In genomic region chr17:63395075-63395815, GRCh38 we compare ENCODE assay signal across 16 cellular contexts. TPM values are rescaled to one million over a fixed set of nuclear protein-coding genes. Genes with fewer than 3 reads are reported as not detected.
DNase-seq lines count a peak whose midpoint lies in the region; ATAC-seq and TF ChIP-seq lines count a peak whose summit lies in the region.
"Had no signal": no experiment of that assay in that cellular context is flagged by ENCODE, and none has a peak within 500 bp of the region (broad histone marks: within the 10 kb centered on the region; RNA-seq: fewer than 3 reads in every experiment).

No MANE protein-coding gene starts in this region.

- H3K4me3 Mint-ChIP-seq in MCF 10A (ENCODE audit: unreplicated experiment) (no peak overlapping the region), brain (no peak overlapping the region), Caco-2 (ENCODE audit: unreplicated experiment) (no peak overlapping the region)
- H3K4me3 Mint-ChIP-seq: activated T-cell treated with anti-CD3 and anti-CD28 coated beads, Interleukin-2, amount 50 U/mL, for 24 hours; endodermal cell had no signal

- H3K4me1 Mint-ChIP-seq in MCF 10A (ENCODE audit: insufficient read depth, unreplicated experiment) (no peaks in the 10 kb centered on the region), brain (peaks cover 30% of the 10 kb centered on the region), Caco-2 (ENCODE audit: low read depth, unreplicated experiment) (no peaks in the 10 kb centered on the region)
- H3K4me1 Mint-ChIP-seq: endodermal cell had no signal

- no peaks in the 10 kb centered on the region for H3K4me1 ChIP-seq in mammary epithelial cell (ENCODE audit: insufficient read depth, low read length)
- H3K4me1 ChIP-seq in left ventricle myocardium inferior = peaks cover 15% of the 10 kb centered on the region
- peaks cover 0 to 29% (median 10%) of the 10 kb centered on the region in 4 donors for H3K4me1 ChIP-seq in tibial artery
- H3K4me1 ChIP-seq in Caco-2 = no peaks in the 10 kb centered on the region

- no peaks in the 10 kb centered on the region for H3K9me3 ChIP-seq in mammary epithelial cell (replicated peaks; ENCODE audit: insufficient read depth, low read length)
- no peaks in the 10 kb centered on the region for H3K9me3 ChIP-seq in left ventricle myocardium inferior (replicated peaks)
- no peaks in the 10 kb centered on the region for H3K9me3 ChIP-seq in tibial artery
- no peaks in the 10 kb centered on the region for H3K9me3 ChIP-seq in Caco-2
- H3K9me3 ChIP-seq: testis had no signal

- DNase-seq in MCF 10A (ENCODE audit: unreplicated experiment) (peak; percentile 5), mammary epithelial cell (no peak), left ventricle myocardium inferior (no peak), tibial artery (no peak), Caco-2 (no peak), iPS-NIHi11 (ENCODE audit: low spot score) (no peak)
- DNase-seq: activated T-cell treated with anti-CD3 and anti-CD28 coated beads, Interleukin-2, amount 50 U/mL, for 24 hours; endodermal cell; hypothalamus; NCI-H146; NCI-H526; nucleus accumbens; testis had no signal

- TF ChIP-seq CTCF in MCF 10A (IDR thresholded peaks at IDR 0.05; ENCODE audit: unreplicated experiment) = no peak
- no peak for TF ChIP-seq CTCF in mammary epithelial cell (conservative IDR thresholded peaks at IDR 0.05 in 1 of 2, IDR thresholded peaks at IDR 0.05 in 1 of 2; ENCODE audit: extremely low read depth in 1 of 2, insufficient read depth in 1 of 2, low read depth in 1 of 2, low read length in 2 of 2)
- no peak for TF ChIP-seq CTCF in brain (conservative IDR thresholded peaks at IDR 0.05)
- TF ChIP-seq CTCF in left ventricle myocardium inferior (IDR thresholded peaks at IDR 0.05; ENCODE audit: borderline replicate concordance) = no peak
- no peak for TF ChIP-seq CTCF in tibial artery (IDR thresholded peaks at IDR 0.05)
- TF ChIP-seq CTCF in Caco-2 (IDR thresholded peaks at IDR 0.05; ENCODE audit: insufficient read depth in 1 of 2, low read depth in 1 of 2, low read length in 1 of 2, severe bottlenecking in 1 of 2, unreplicated experiment in 1 of 2) = no peak

- no peaks in the 10 kb centered on the region for H4K20me1 ChIP-seq in mammary epithelial cell (ENCODE audit: insufficient read depth, low read length)

- BruUV-seq in MCF 10A (replicated peaks; lab: Mats Ljungman, UMichigan) (no TSS peak), mammary epithelial cell (replicated peaks; lab: Mats Ljungman, UMichigan) (no TSS peak), Caco-2 (replicated peaks; lab: Mats Ljungman, UMichigan) (no TSS peak)

- POLR2A ChIA-PET in MCF 10A (lab: Yijun Ruan, JAX) = no interaction called here
- POLR2A ChIA-PET in Caco-2 (lab: Charles Lee) = no interaction called here

- H3K27ac Mint-ChIP-seq in MCF 10A (ENCODE audit: low read depth, unreplicated experiment) (peak overlapping the region; percentile 40), brain (peak overlapping the region in 3 of 5 experiments; percentile 5 to 68 (median 39)), Caco-2 (ENCODE audit: unreplicated experiment) (no peak overlapping the region)
- H3K27ac Mint-ChIP-seq: activated T-cell treated with anti-CD3 and anti-CD28 coated beads, Interleukin-2, amount 50 U/mL, for 24 hours; endodermal cell had no signal

- H3K4me3 ChIP-seq in mammary epithelial cell (replicated peaks in 1 of 3; ENCODE audit: insufficient read depth in 1 of 3, low read depth in 2 of 3, low read length in 3 of 3) (no peak overlapping the region), left ventricle myocardium inferior (no peak overlapping the region), tibial artery (no peak overlapping the region), Caco-2 (ENCODE audit: low read depth, low read length) (no peak overlapping the region)
- H3K4me3 ChIP-seq: testis had no signal

- H3K36me3 ChIP-seq in mammary epithelial cell (ENCODE audit: insufficient read depth, low read length) (peaks cover 36% of the 10 kb centered on the region), left ventricle myocardium inferior (peaks cover 11% of the 10 kb centered on the region), tibial artery (no peaks in the 10 kb centered on the region), Caco-2 (ENCODE audit: control insufficient read depth, insufficient read depth, low read length) (no peaks in the 10 kb centered on the region)

- H3K27ac ChIP-seq in mammary epithelial cell (ENCODE audit: insufficient read depth, low read depth, low read length) (no peak overlapping the region), left ventricle myocardium inferior (replicated peaks) (peak overlapping the region; percentile 66), tibial artery (peak overlapping the region; percentile 48 to 50)

- H3K36me3 Mint-ChIP-seq in MCF 10A (ENCODE audit: insufficient read depth, unreplicated experiment) (peaks cover 39% of the 10 kb centered on the region), brain (peaks cover 69% of the 10 kb centered on the region), Caco-2 (ENCODE audit: insufficient read depth, unreplicated experiment) (no peaks in the 10 kb centered on the region)

- no peak for ATAC-seq in GM18858 (IDR thresholded peaks at IDR 0.05; ENCODE audit: unreplicated experiment)
- ATAC-seq: Panc1 had no signal

- no peak overlapping the region for H3K4me2 ChIP-seq in mammary epithelial cell (ENCODE audit: insufficient read depth, low read depth, low read length)

- H3K27me3 ChIP-seq in mammary epithelial cell (ENCODE audit: insufficient read depth, low read length) (no peaks in the 10 kb centered on the region), left ventricle myocardium inferior (ENCODE audit: low read depth) (no peaks in the 10 kb centered on the region), tibial artery (no peaks in the 10 kb centered on the region), Caco-2 (replicated peaks; ENCODE audit: control insufficient read depth, insufficient read depth, low read length) (no peaks in the 10 kb centered on the region)
- H3K27me3 ChIP-seq: testis had no signal

- intact Hi-C loops in MCF 10A (cut with micrococcal nuclease) = no loop called here
- intact Hi-C loops in mammary epithelial cell (cut with micrococcal nuclease) = no loop called here
- intact Hi-C loops in left ventricle myocardium inferior (cut with micrococcal nuclease) = no loop called here
- intact Hi-C loops in tibial artery (cut with DNase I; ENCODE audit: low total_unique reads) = no loop called here
- intact Hi-C loops in Caco-2 (cut with micrococcal nuclease; ENCODE audit: unreplicated experiment) = no loop called here

- H3K9me3 Mint-ChIP-seq in MCF 10A (ENCODE audit: unreplicated experiment) (no peaks in the 10 kb centered on the region), brain (no peaks in the 10 kb centered on the region), Caco-2 (ENCODE audit: unreplicated experiment) (no peaks in the 10 kb centered on the region)
- H3K9me3 Mint-ChIP-seq: activated T-cell treated with anti-CD3 and anti-CD28 coated beads, Interleukin-2, amount 50 U/mL, for 24 hours; endodermal cell had no signal

- in situ Hi-C loops in mammary epithelial cell (cut with MboI; ENCODE audit: low sequenced_read_pairs in 2 of 2) = no loop called here

- dilution Hi-C loops in mammary epithelial cell (cut with HindIII; ENCODE audit: low sequenced_read_pairs) = no loop called here

- H3K27me3 Mint-ChIP-seq in MCF 10A (ENCODE audit: insufficient read depth, unreplicated experiment) = no peaks in the 10 kb centered on the region
- H3K27me3 Mint-ChIP-seq in brain = no peaks in the 10 kb centered on the region
- peaks cover 25% of the 10 kb centered on the region for H3K27me3 Mint-ChIP-seq in Caco-2 (ENCODE audit: insufficient read depth, unreplicated experiment)
- H3K27me3 Mint-ChIP-seq: activated T-cell treated with anti-CD3 and anti-CD28 coated beads, Interleukin-2, amount 50 U/mL, for 24 hours had no signal

- WGBS in mammary epithelial cell (ENCODE audit: low coverage, missing lambda C conversion rate) = 79% methylated on average over 6 of the region's 6 CpGs

- CTCF ChIA-PET in MCF 10A (lab: Yijun Ruan, JAX) = interaction anchor here (0.7 to 3.9 kb wide), 2 partner anchors 11 to 413 kb away, joined by 3 to 18 read pairs; no protein-coding TSS in a partner anchor
- CTCF ChIA-PET in mammary epithelial cell (lab: Charles Lee; ENCODE audit: low non-redundant PET) = interaction anchor here (0.8 kb wide), 1 partner anchor 11 kb away, joined by 7 read pairs; no protein-coding TSS in a partner anchor
- CTCF ChIA-PET in Caco-2 (lab: Charles Lee) = interaction anchor here (0.8 kb wide), 1 partner anchor 12 kb away, joined by 4 read pairs; no protein-coding TSS in a partner anchor

- no peak overlapping the region for H3K9ac ChIP-seq in mammary epithelial cell (ENCODE audit: insufficient read depth, low read length)

- no peaks in the 10 kb centered on the region for H3K79me2 ChIP-seq in mammary epithelial cell (ENCODE audit: insufficient read depth, low read length)

- H2AFZ ChIP-seq in mammary epithelial cell (ENCODE audit: low read depth, low read length) = no peak overlapping the region

RNA-seq across cellular contexts. Expression of gene CYB561, which starts 50.9 kb away (rescaled TPM):
- 57.2 and 62.0 TPM in 2 replicates for total RNA-seq in MCF 10A (2022)
- 10 to 100 TPM; 26.6 to 35.8 TPM for total RNA-seq in mammary epithelial cell
- 26.5 TPM for polyA plus RNA-seq in mammary epithelial cell
- 59.4 TPM for polyA minus RNA-seq in mammary epithelial cell
- 46.1 TPM for polyA plus RNA-seq in brain (ENCODE audit: insufficient read depth, low read depth, low replicate concordance)
- total RNA-seq in left ventricle myocardium inferior = 9.0 TPM
- 46.3 and 48.3 TPM in 2 replicates for total RNA-seq in Caco-2 (2022)
